ENCODE assay signal across 8 cellular contexts in the genomic region with DNA sequence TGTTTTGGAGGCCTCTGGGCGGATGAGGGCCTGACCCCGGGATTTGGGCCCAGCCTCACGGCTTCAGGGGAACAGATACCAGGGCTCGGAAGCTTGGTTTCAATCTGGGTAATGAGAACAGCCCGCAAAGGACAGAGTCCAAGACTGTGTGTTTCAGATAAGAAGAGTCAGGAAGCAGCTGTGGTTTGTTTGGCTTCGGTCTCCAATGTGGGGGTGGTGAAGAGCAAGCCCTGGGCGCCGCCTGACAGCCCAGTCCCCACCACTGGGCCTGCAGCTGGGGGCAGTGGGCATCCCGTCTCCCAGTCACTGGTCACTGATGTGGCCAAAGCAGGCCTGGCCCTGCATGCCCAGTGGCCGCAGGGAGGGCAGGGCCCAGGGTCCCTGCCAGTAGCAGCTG. TPM values are rescaled to one million over a fixed set of nuclear protein-coding genes. Genes with fewer than 3 reads are reported as not detected.
DNase-seq lines count a peak whose midpoint lies in the region; ATAC-seq, FAIRE-seq and TF ChIP-seq lines count a peak whose summit lies in the region.

No MANE protein-coding gene starts in this region.

- TF ChIP-seq POLR2A in uterus (IDR thresholded peaks at IDR 0.05) = no peak

- TF ChIP-seq CTCF in uterus (IDR thresholded peaks at IDR 0.05) (no peak), D721Med (IDR thresholded peaks at IDR 0.05; ENCODE audit: insufficient read depth, missing control alignments) (no peak), PC-9 (conservative IDR thresholded peaks at IDR 0.05) (no peak)

- no peak for FAIRE-seq in D721Med (lab: Jason Lieb, UNC)

- no peak overlapping the region for H3K4me2 ChIP-seq in PC-9

- no peak overlapping the region for H2AFZ ChIP-seq in PC-9

- BruUV-seq in PC-9 (replicated peaks; lab: Mats Ljungman, UMichigan) = no TSS peak

- peaks cover 6% of the 10 kb centered on the region for H3F3A ChIP-seq in PC-9 (ENCODE audit: insufficient read depth, low read depth)

- H3K9me2 ChIP-seq in PC-9 (ENCODE audit: insufficient read depth) = no peaks in the 10 kb centered on the region

- H3K4me3 ChIP-seq in uterus (no peak overlapping the region), PC-9 (no peak overlapping the region)

- no peaks in the 10 kb centered on the region for H3K27me3 ChIP-seq in uterus
- no peaks in the 10 kb centered on the region for H3K27me3 ChIP-seq in PC-9 (ENCODE audit: insufficient read depth, low read depth)

- H3K36me3 ChIP-seq in uterus (no peaks in the 10 kb centered on the region), PC-9 (ENCODE audit: low read depth) (no peaks in the 10 kb centered on the region)

- CTCF ChIA-PET in PC-9 (lab: Charles Lee) = no interaction called here

- H3K4me1 ChIP-seq in uterus = peaks cover 31 to 59% of the 10 kb centered on the region in 2 donors
- H3K4me1 ChIP-seq in PC-9 (replicated peaks; ENCODE audit: insufficient read depth) = peaks cover 8% of the 10 kb centered on the region

- H3K9me3 ChIP-seq in uterus = no peaks in the 10 kb centered on the region
- H3K9me3 ChIP-seq in PC-9 (ENCODE audit: insufficient read depth, low read depth) = no peaks in the 10 kb centered on the region

- POLR2A ChIA-PET in PC-9 (lab: Charles Lee; ENCODE audit: unreplicated experiment) = no interaction called here

- H3K79me2 ChIP-seq in PC-9 (ENCODE audit: low read depth) = peaks cover 11% of the 10 kb centered on the region; the same call in 1 of the 2 replicates

- intact Hi-C loops in left ventricle myocardium superior (cut with micrococcal nuclease) (no loop called here), uterus (cut with DNase I; ENCODE audit: low total_unique reads) (no loop called here), PC-9 (cut with micrococcal nuclease; ENCODE audit: unreplicated experiment) (no loop called here)

- ATAC-seq in GM18498 (IDR thresholded peaks at IDR 0.05; ENCODE audit: unreplicated experiment) = peak; percentile 96
- peak; percentile 93 for ATAC-seq in GM21619 (IDR thresholded peaks at IDR 0.05; ENCODE audit: unreplicated experiment)
- ATAC-seq in left ventricle myocardium superior = peak; percentile 75

- H4K20me1 ChIP-seq in PC-9 (ENCODE audit: insufficient read depth) = peaks cover 15% of the 10 kb centered on the region

- H3K27ac ChIP-seq in uterus (peak overlapping the region; percentile 93 to 94), PC-9 (no peak overlapping the region)

- DNase-seq in Kasumi-1 (lab: John Stamatoyannopoulos, UW) = peak; percentile 35 to 55
- peak; percentile 68 for DNase-seq in left ventricle myocardium superior
- DNase-seq in uterus = peak; percentile 66 to 82
- DNase-seq in AML-193 (lab: John Stamatoyannopoulos, UW) = no peak
- DNase-seq in D721Med (ENCODE audit: insufficient read length, low spot score) = no peak
- DNase-seq in PC-9 = no peak

RNA-seq across cellular contexts. Expression of a gene that starts 9.1 kb away (rescaled TPM):
- total RNA-seq in left ventricle myocardium superior = 70.5 TPM
- total RNA-seq in uterus = 100 to 1,000 TPM in 1 of 4 donors, 10 to 100 TPM in 3; 27.5 to 118 (median 51.9) TPM
- total RNA-seq in PC-9 (2021) = 53.7 and 57.1 TPM in 2 replicates

Comparison
In these comparisons a context has a peak if more than half of its experiments do, and no peak if none do; other contexts are left out.
1. DNase-seq: peak in Kasumi-1 (2 of 2), left ventricle myocardium superior (single experiment) and uterus (2 of 2); none in AML-193 (0 of 2), D721Med (single experiment) and PC-9 (0 of 2).
2. Peak in every context shown above with its lines, with median percentiles within 50 percentile points of each other: ATAC-seq.